ENCODE assay signal across 8 cellular contexts in the genomic region with DNA sequence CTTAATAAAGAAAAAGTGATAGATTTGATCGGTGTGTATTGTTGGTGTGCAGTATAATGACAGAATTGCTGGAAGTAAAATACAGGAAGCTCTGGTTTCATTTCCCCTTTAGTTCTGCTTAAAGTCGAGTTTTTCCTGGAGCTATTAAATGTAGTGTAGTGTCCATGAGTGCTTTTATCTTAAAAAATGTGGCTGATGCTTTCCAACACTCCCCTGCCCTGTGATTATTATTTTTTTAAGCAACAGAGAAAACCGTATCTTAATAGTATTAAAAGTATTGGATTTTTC. TPM values are rescaled to one million over a fixed set of nuclear protein-coding genes. Genes with fewer than 3 reads are reported as not detected.
DNase-seq lines count a peak whose midpoint lies in the region; ATAC-seq and TF ChIP-seq lines count a peak whose summit lies in the region.

No MANE protein-coding gene starts in this region.

- intact Hi-C loops in posterior vena cava (cut with DNase I): no loop called here

- peaks cover 10% of the 10 kb centered on the region for H3K36me3 Mint-ChIP-seq in chondrocyte (ENCODE audit: low read depth)
- H3K36me3 Mint-ChIP-seq in neural crest cell (ENCODE audit: low read depth): no peaks in the 10 kb centered on the region

- no peak for ATAC-seq in GM18858 (IDR thresholded peaks at IDR 0.05; ENCODE audit: unreplicated experiment)

- peak overlapping the region; percentile 95 for H3K4me3 ChIP-seq in GM12865 (ENCODE audit: low read depth, low read length)

- H3K36me3 ChIP-seq in KOPT-K1 (ENCODE audit: insufficient read depth, low read length): peaks cover 24% of the 10 kb centered on the region

- peak overlapping the region; percentile 53 for H3K27ac ChIP-seq in KOPT-K1 (ENCODE audit: low read depth, low read length, poor library complexity, severe bottlenecking)

- TF ChIP-seq CTCF in GM12865 (IDR thresholded peaks at IDR 0.05; ENCODE audit: insufficient read depth, low read depth, low read length, missing control alignments) (no peak), chondrocyte (IDR thresholded peaks at IDR 0.05) (no peak), neural crest cell (conservative IDR thresholded peaks at IDR 0.05) (no peak)

- DNase-seq in GM12865 (ENCODE audit: low read depth) (no peak), chondrocyte (ENCODE audit: low spot score) (no peak), neural crest cell (ENCODE audit: low read depth, low spot score) (no peak), posterior vena cava (ENCODE audit: low spot score) (no peak), NCI-H2029 treated with DMSO at 0.1 percent for 48 hours (lab: John Stamatoyannopoulos, UW) (no peak), NCI-H2081 (lab: John Stamatoyannopoulos, UW) (no peak)

- H3K27ac Mint-ChIP-seq in chondrocyte (ENCODE audit: unreplicated experiment) (peak overlapping the region; percentile 96), neural crest cell (ENCODE audit: unreplicated experiment) (peak overlapping the region; percentile 97)

- no peaks in the 10 kb centered on the region for H3K9me3 ChIP-seq in KOPT-K1 (ENCODE audit: insufficient read depth, low read length, poor library complexity, severe bottlenecking)

- H3K27me3 Mint-ChIP-seq in chondrocyte (ENCODE audit: low read depth): no peaks in the 10 kb centered on the region
- no peaks in the 10 kb centered on the region for H3K27me3 Mint-ChIP-seq in neural crest cell (ENCODE audit: low read depth)

- H3K4me3 Mint-ChIP-seq in chondrocyte (ENCODE audit: unreplicated experiment) (peak overlapping the region; percentile 84), neural crest cell (peak overlapping the region; percentile 95)

- peaks cover 16% of the 10 kb centered on the region for H3K4me1 Mint-ChIP-seq in chondrocyte (ENCODE audit: low read depth)
- H3K4me1 Mint-ChIP-seq in neural crest cell: peaks cover 15% of the 10 kb centered on the region

- H3K9me3 Mint-ChIP-seq in chondrocyte (ENCODE audit: low read depth) (no peaks in the 10 kb centered on the region), neural crest cell (no peaks in the 10 kb centered on the region)

RNA-seq across cellular contexts. Expression of gene LGALS8, which starts 1.1 kb away (rescaled TPM):
- total RNA-seq in chondrocyte (24.9 to 37.8 TPM (median 36.5 TPM) in 3 replicates), neural crest cell (23.3 and 29.9 TPM in 2 replicates), posterior vena cava (10 to 100 TPM; 43.1 to 45.6 TPM)
